Comparison of ENCODE assay signal across 9 cellular contexts in genomic region chr9:38391278-38392118, GRCh38. TPM values are rescaled to one million over a fixed set of nuclear protein-coding genes. Genes with fewer than 3 reads are reported as not detected.
DNase-seq lines count a peak whose midpoint lies in the region; ATAC-seq and TF ChIP-seq lines count a peak whose summit lies in the region.
"Had no signal": no experiment of that assay in that cellular context is flagged by ENCODE, and none has a peak within 500 bp of the region (broad histone marks: within the 10 kb centered on the region; RNA-seq: fewer than 3 reads in every experiment).

No MANE protein-coding gene starts in this region.

- H3K27me3 ChIP-seq in SK-N-SH (ENCODE audit: insufficient read depth) = no peaks in the 10 kb centered on the region
- H3K27me3 ChIP-seq in gastroesophageal sphincter = no peaks in the 10 kb centered on the region

- H3K4me1 ChIP-seq in SK-N-SH (ENCODE audit: control insufficient read depth in 1 of 2, insufficient read depth in 2 of 2, low read depth in 1 of 2, low read length in 1 of 2) (peaks cover 0 to 10% of the 10 kb centered on the region in 2 experiments; a peak in 3 of 4 replicates), gastroesophageal sphincter (peaks cover 2 to 81% (median 6%) of the 10 kb centered on the region in 3 donors)

- no peak overlapping the region for H3K9ac ChIP-seq in SK-N-SH

- H2AFZ ChIP-seq in SK-N-SH (ENCODE audit: low read depth) = peak overlapping the region; percentile 95

- no peak for TF ChIP-seq RAD21 in SK-N-SH (IDR thresholded peaks at IDR 0.05; ENCODE audit: low read length)

- H3F3A ChIP-seq in SK-N-SH (replicated peaks; ENCODE audit: insufficient read depth) = no peaks in the 10 kb centered on the region

- H3K27ac ChIP-seq in SK-N-SH (ENCODE audit: low read depth in 2 of 2, low read length in 1 of 2) (no peak overlapping the region; a peak in 1 of 4 replicates), VCaP (peak overlapping the region; percentile 83; the same call in 1 of the 2 replicates), gastroesophageal sphincter (peak overlapping the region; percentile 73 to 93 (median 88)), skin epidermis (peak overlapping the region in 2 of 21 experiments; percentile 68 to 79)
- H3K27ac ChIP-seq: 22Rv1 had no signal

- H4K20me1 ChIP-seq in SK-N-SH (ENCODE audit: insufficient read depth) = no peaks in the 10 kb centered on the region

- TF ChIP-seq CTCF in SK-N-SH (IDR thresholded peaks at IDR 0.05) (no peak), VCaP (conservative IDR thresholded peaks at IDR 0.05) (no peak), gastroesophageal sphincter (IDR thresholded peaks at IDR 0.05) (no peak)

- TF ChIP-seq POLR2A in gastroesophageal sphincter (IDR thresholded peaks at IDR 0.05) = no peak

- peaks cover 20% of the 10 kb centered on the region; the same call in 1 of the 2 replicates for H3K79me2 ChIP-seq in SK-N-SH (ENCODE audit: insufficient read depth)

- 91% methylated on average over 9 of the region's 18 CpGs for WGBS in SK-N-SH (ENCODE audit: low lambda C conversion rate)
- 51 to 77% methylated on average over 4 to 11 of the region's 18 CpGs for WGBS in gastroesophageal sphincter (ENCODE audit: low coverage in 1 of 2), 2 donors

- POLR2A ChIA-PET in SK-N-SH (lab: Yijun Ruan, JAX) = no interaction called here

- CTCF ChIA-PET in SK-N-SH (lab: Yijun Ruan, JAX) = interaction anchor here (0.6 to 3.3 kb wide), 5 partner anchors 10 to 57 kb away, joined by 3 to 11 read pairs (median 4); no protein-coding TSS in a partner anchor

- peak overlapping the region; percentile 90 to 92; a peak in 3 of 4 replicates for H3K4me3 ChIP-seq in SK-N-SH (ENCODE audit: low read depth in 2 of 2, low read length in 1 of 2)
- peak overlapping the region; percentile 74 for H3K4me3 ChIP-seq in gastroesophageal sphincter
- peak overlapping the region in 4 of 7 experiments; percentile 60 to 67 (median 62) for H3K4me3 ChIP-seq in skin epidermis

- DNase-seq in SK-N-SH = no peak
- no peak for DNase-seq in amniotic stem cell (lab: John Stamatoyannopoulos, UW)

- ATAC-seq in SK-N-SH treated with all-trans-retinoic acid at 6 μM for 48 hours = no peak
- no peak for ATAC-seq in gastroesophageal sphincter
- ATAC-seq in HG03354 (IDR thresholded peaks at IDR 0.05; ENCODE audit: poor library complexity, severe bottlenecking, unreplicated experiment) = no peak
- ATAC-seq in GM19023 (IDR thresholded peaks at IDR 0.05; ENCODE audit: unreplicated experiment) = no peak

- TF ChIP-seq EP300 in SK-N-SH (IDR thresholded peaks at IDR 0.05; ENCODE audit: borderline replicate concordance in 1 of 2, low read depth in 1 of 2, low read length in 1 of 2) (no peak), gastroesophageal sphincter (IDR thresholded peaks at IDR 0.05) (no peak)

- no peaks in the 10 kb centered on the region for H3K9me3 ChIP-seq in SK-N-SH
- H3K9me3 ChIP-seq in gastroesophageal sphincter = no peaks in the 10 kb centered on the region

- H3K4me2 ChIP-seq in SK-N-SH = peak overlapping the region; percentile 97

- H3K36me3 ChIP-seq in SK-N-SH (replicated peaks in 1 of 2; ENCODE audit: control insufficient read depth in 1 of 2, insufficient read depth in 2 of 2, low read length in 1 of 2) (peaks cover 0 to 10% of the 10 kb centered on the region in 2 experiments), gastroesophageal sphincter (peaks cover 0 to 14% of the 10 kb centered on the region in 2 donors)

- H3K9me2 ChIP-seq in SK-N-SH = no peaks in the 10 kb centered on the region

TF ChIP-seq in SK-N-SH, 30 proteins besides CTCF, POLR2A, EP300 and RAD21:
- no peak for TF ChIP-seq SMC3 (IDR thresholded peaks at IDR 0.05; ENCODE audit: low read depth, low read length)
- TF ChIP-seq NFIC (IDR thresholded peaks at IDR 0.05; ENCODE audit: borderline replicate concordance) = no peak
- TF ChIP-seq JUND (IDR thresholded peaks at IDR 0.05) = no peak
- no peak for TF ChIP-seq MXI1 (IDR thresholded peaks at IDR 0.05; ENCODE audit: low read depth, low read length)
- TF ChIP-seq EZH2phosphoT487 (IDR thresholded peaks at IDR 0.05; ENCODE audit: borderline replicate concordance, low read depth) = no peak
- no peak for TF ChIP-seq POLR2AphosphoS5 (IDR thresholded peaks at IDR 0.05; ENCODE audit: low read depth, low read length)
- no peak for TF ChIP-seq FOXM1 (IDR thresholded peaks at IDR 0.05; ENCODE audit: low read depth)
- no peak for TF ChIP-seq YY1 (IDR thresholded peaks at IDR 0.05; ENCODE audit: low read depth)
- TF ChIP-seq MAX (IDR thresholded peaks at IDR 0.05; ENCODE audit: low read depth) = no peak
- no peak for TF ChIP-seq GABPA (IDR thresholded peaks at IDR 0.05; ENCODE audit: low read depth)
- TF ChIP-seq RXRA (IDR thresholded peaks at IDR 0.05; ENCODE audit: borderline replicate concordance, low read depth) = no peak
- TF ChIP-seq MEF2A (IDR thresholded peaks at IDR 0.05; ENCODE audit: borderline replicate concordance, low read depth) = no peak
- no peak for TF ChIP-seq IRF3 (IDR thresholded peaks at IDR 0.05; ENCODE audit: low read depth, low read length)

TF ChIP-seq in SK-N-SH treated with all-trans-retinoic acid at 6 μM for 48 hours, 23 proteins besides CTCF, POLR2A, EP300 and RAD21:
- TF ChIP-seq GLIS3 (CRISPR knock-in tag; IDR thresholded peaks at IDR 0.05) = no peak
- no peak for TF ChIP-seq TCF4 (CRISPR knock-in tag; IDR thresholded peaks at IDR 0.05; ENCODE audit: borderline replicate concordance)
- TF ChIP-seq ZNF565 (CRISPR knock-in tag; conservative IDR thresholded peaks at IDR 0.05; ENCODE audit: low read depth) = no peak

RNA-seq across cellular contexts. Expression of gene ALDH1B1, which starts 1.0 kb away (rescaled TPM):
- 16.5 and 18.4 TPM in 2 replicates for polyA plus RNA-seq in SK-N-SH (2012; rRNA removed)
- 13.5 and 17.5 TPM in 2 replicates for polyA plus RNA-seq in SK-N-SH (2012; cell fraction: cytosol; rRNA removed)
- 5.5 and 8.1 TPM in 2 replicates for polyA plus RNA-seq in SK-N-SH (2012; cell fraction: nucleus; rRNA removed)
- 100 to 1,000 TPM; 130 to 432 (median 156) TPM for total RNA-seq in gastroesophageal sphincter

RNA-seq across cellular contexts. Expression of gene IGFBPL1, which starts 32.8 kb away (rescaled TPM):
- polyA plus RNA-seq in SK-N-SH (2012; rRNA removed) = 0.41 and 1.5 TPM in 2 replicates
- polyA plus RNA-seq in SK-N-SH (2012; cell fraction: cytosol; rRNA removed) = 0.63 and 1.5 TPM in 2 replicates
- polyA plus RNA-seq in SK-N-SH (2012; cell fraction: nucleus; rRNA removed) = 0.07 and 0.19 TPM in 2 replicates
- total RNA-seq in gastroesophageal sphincter = 1 to 10 TPM; 1.6 to 3.2 (median 2.5) TPM

Comparison
In these comparisons a context has a peak if more than half of its experiments do, and no peak if none do; other contexts are left out.
1. H3K27ac ChIP-seq: peak in VCaP (single experiment) and gastroesophageal sphincter (4 of 4); none in SK-N-SH (0 of 2).
2. Peak in every context shown above with its lines, with median percentiles within 50 percentile points of each other: H3K4me3 ChIP-seq.